8 cellular contexts compared by ENCODE assay signal in the genomic region with DNA sequence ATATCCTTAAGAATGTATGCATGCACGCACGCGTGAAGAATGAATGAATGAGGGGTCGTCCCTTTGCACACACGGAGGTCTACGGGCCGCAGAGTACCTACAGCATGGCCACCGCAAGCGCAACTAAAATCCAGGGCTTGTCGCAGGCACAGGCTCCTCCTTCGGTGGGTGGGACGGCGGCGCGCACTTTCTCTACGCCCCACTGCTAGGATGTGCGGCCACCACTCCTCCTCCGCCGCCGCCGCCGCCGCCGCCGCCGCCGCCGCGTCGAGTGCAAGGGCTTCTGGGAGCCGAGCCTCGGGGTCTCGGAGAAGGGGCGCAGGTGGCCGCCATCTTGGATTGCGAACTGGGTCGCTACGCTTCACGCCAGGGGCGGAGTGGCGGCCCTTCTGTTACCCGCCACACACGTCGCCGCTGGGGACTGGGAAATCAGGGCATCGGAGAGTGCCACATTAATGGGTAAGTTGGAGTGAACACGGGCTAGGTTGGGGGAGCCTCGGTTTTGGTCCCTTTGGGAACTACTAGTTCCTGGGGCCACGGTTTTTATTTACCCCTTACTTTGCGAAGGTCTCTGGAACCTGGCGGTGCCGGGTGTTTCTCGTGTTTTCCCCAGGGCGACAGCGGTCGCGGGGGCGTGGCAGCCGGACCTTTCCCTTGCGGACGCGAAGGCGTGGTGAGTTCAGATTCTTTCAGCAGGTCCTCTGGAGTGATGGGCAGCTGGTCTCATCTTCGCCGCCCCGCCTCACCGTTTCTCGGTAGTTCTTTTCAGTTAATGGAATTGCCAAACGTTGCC. TPM values are rescaled to one million over a fixed set of nuclear protein-coding genes. Genes with fewer than 3 reads are reported as not detected.
DNase-seq lines count a peak whose midpoint lies in the region; ATAC-seq and TF ChIP-seq lines count a peak whose summit lies in the region.

A gene (plus strand): TSS at position 332 of the 793 bp plus-strand sequence. CDS start 124 bp downstream, at position 456.

- TF ChIP-seq CTCF in HFF-Myc (IDR thresholded peaks at IDR 0.05; ENCODE audit: low read depth, low read length, missing control alignments) (no peak), gastroesophageal sphincter (IDR thresholded peaks at IDR 0.05) (no peak)

- no peaks in the 10 kb centered on the region for H3K36me3 ChIP-seq in SJSA1
- H3K36me3 ChIP-seq in gastroesophageal sphincter = no peaks in the 10 kb centered on the region

- peak in 1 of 2 donors; percentile 46 for TF ChIP-seq POLR2A in gastroesophageal sphincter (IDR thresholded peaks at IDR 0.05)

- no peak for TF ChIP-seq EP300 in gastroesophageal sphincter (IDR thresholded peaks at IDR 0.05)

- peak; percentile 97 for ATAC-seq in gastroesophageal sphincter

- peaks cover 42% of the 10 kb centered on the region for H3K4me1 Mint-ChIP-seq in activated naive CD4-positive, alpha-beta T cell treated with anti-CD3 and anti-CD28 coated beads for 36 hours (ENCODE audit: low read depth)

- DNase-seq in GM04503 (ENCODE audit: low read depth) (peak; percentile 30), HFF-Myc (ENCODE audit: extremely low read depth, low read depth) (peak; percentile 73), MV-4-11 (lab: John Stamatoyannopoulos, UW) (peak; percentile 84), SJSA1 (ENCODE audit: low read depth in 1 of 2, low spot score in 2 of 2) (peak; percentile 89 to 91), nucleus accumbens (lab: John Stamatoyannopoulos, UW) (peak; percentile 57 to 96 (median 83)), superior temporal gyrus (ENCODE audit: extremely low spot score) (peak; percentile 88)
- DNase-seq in activated naive CD4-positive, alpha-beta T cell treated with anti-CD3 and anti-CD28 coated beads for 36 hours = peak; percentile 94

- no peaks in the 10 kb centered on the region for H3K27me3 ChIP-seq in SJSA1 (replicated peaks)
- no peaks in the 10 kb centered on the region for H3K27me3 ChIP-seq in gastroesophageal sphincter

- H3K27me3 Mint-ChIP-seq in activated naive CD4-positive, alpha-beta T cell treated with anti-CD3 and anti-CD28 coated beads for 36 hours (ENCODE audit: low read depth) = no peaks in the 10 kb centered on the region

- H3K4me3 ChIP-seq in HFF-Myc (replicated peaks; ENCODE audit: low read depth, low read length) (peak within 1 kb of the TSS; percentile 91), SJSA1 (peak within 1 kb of the TSS; percentile 58), gastroesophageal sphincter (peak within 1 kb of the TSS; percentile 73 to 86)

- CTCF ChIA-PET in activated naive CD4-positive, alpha-beta T cell treated with anti-CD3 and anti-CD28 coated beads for 36 hours (lab: Charles Lee) = interaction anchor here (0.7 to 1.1 kb wide), 2 partner anchors 10 to 13 kb away, joined by 3 read pairs; a partner anchor contains a TSS

- H3K27ac Mint-ChIP-seq in activated naive CD4-positive, alpha-beta T cell treated with anti-CD3 and anti-CD28 coated beads for 36 hours = peak within 1 kb of the TSS; percentile 97

- H3K4me1 ChIP-seq in SJSA1 (replicated peaks) (peaks cover 8% of the 10 kb centered on the region), gastroesophageal sphincter (peaks cover 0 to 27% (median 0%) of the 10 kb centered on the region in 3 donors)

- peak within 1 kb of the TSS; percentile 35 for H3K27ac ChIP-seq in SJSA1
- peak within 1 kb of the TSS; percentile 85 to 92 (median 88) for H3K27ac ChIP-seq in gastroesophageal sphincter

- WGBS in gastroesophageal sphincter (ENCODE audit: low coverage in 1 of 2), 2 donors = 0% methylated on average over 10 to 22 of the region's 69 CpGs

- H3K4me3 Mint-ChIP-seq in activated naive CD4-positive, alpha-beta T cell treated with anti-CD3 and anti-CD28 coated beads for 36 hours = peak within 1 kb of the TSS; percentile 96

- no peaks in the 10 kb centered on the region for H3K9me3 Mint-ChIP-seq in activated naive CD4-positive, alpha-beta T cell treated with anti-CD3 and anti-CD28 coated beads for 36 hours

- intact Hi-C loops in activated naive CD4-positive, alpha-beta T cell treated with anti-CD3 and anti-CD28 coated beads for 36 hours (cut with micrococcal nuclease) = loop anchor here (1.0 to 5.0 kb wide), 9 partner anchors 13 to 996 kb away; a partner anchor contains a TSS

- H3K9me3 ChIP-seq in SJSA1 (replicated peaks) (no peaks in the 10 kb centered on the region), gastroesophageal sphincter (no peaks in the 10 kb centered on the region)

- peaks cover 16% of the 10 kb centered on the region for H3K36me3 Mint-ChIP-seq in activated naive CD4-positive, alpha-beta T cell treated with anti-CD3 and anti-CD28 coated beads for 36 hours (ENCODE audit: low read depth)

RNA-seq across cellular contexts. Expression of the gene that starts here (rescaled TPM):
- total RNA-seq in SJSA1 (2014; rRNA removed; shearing (Covaris generic)) = 7.2 and 7.3 TPM in 2 replicates
- 1 to 10 TPM; 8.4 to 8.9 TPM for total RNA-seq in activated naive CD4-positive, alpha-beta T cell treated with anti-CD3 and anti-CD28 coated beads for 36 hours
- 10 to 100 TPM in 3 of 4 donors, 1 to 10 TPM in 1; 9.8 to 16.8 (median 13.4) TPM for total RNA-seq in gastroesophageal sphincter

Comparison
In these comparisons a context has a peak if more than half of its experiments do, and no peak if none do; other contexts are left out.
1. Peak in every context shown above with its lines: DNase-seq, ATAC-seq, H3K4me3 ChIP-seq and H3K27ac ChIP-seq.
2. DNase-seq: peak in every context shown above with its lines; median percentile 94 in activated naive CD4-positive, alpha-beta T cell treated with anti-CD3 and anti-CD28 coated beads for 36 hours; 90 in SJSA1; 88 in superior temporal gyrus; 84 in MV-4-11; 83 in nucleus accumbens; 73 in HFF-Myc; 30 in GM04503.